8 cellular contexts compared by ENCODE assay signal in genomic region chr5:85476617-85477016, GRCh38.
"Had no signal": no experiment of that assay in that cellular context is flagged by ENCODE, and none has a peak within 500 bp of the region (broad histone marks: within the 10 kb centered on the region; RNA-seq: fewer than 3 reads in every experiment).

No MANE protein-coding gene starts in this region.

- FAIRE-seq: G401.6, GM12878, GM12891, GM12892, GM18507, GM19239 had no signal

- ATAC-seq: GM12878 had no signal

- DNase-seq: GDM1, GF-D8 had no signal

- H3K4me3 ChIP-seq: GM12878 had no signal
